In genomic region chr5:179606910-179607448, GRCh38 we compare ENCODE assay signal across 1 cellular context.
TF ChIP-seq lines count a peak whose summit lies in the region.

No MANE protein-coding gene starts in this region.

TF ChIP-seq in GM12878, 131 proteins besides CTCF, POLR2A, EP300 and RAD21:
- TF ChIP-seq POLR2AphosphoS5 (IDR thresholded peaks at IDR 0.05; ENCODE audit: low read length): peak; percentile 8; the same call in 1 of the 2 replicates
- no peak for TF ChIP-seq CREB1 (IDR thresholded peaks at IDR 0.05; ENCODE audit: low read depth)
- TF ChIP-seq, protein P1, sequence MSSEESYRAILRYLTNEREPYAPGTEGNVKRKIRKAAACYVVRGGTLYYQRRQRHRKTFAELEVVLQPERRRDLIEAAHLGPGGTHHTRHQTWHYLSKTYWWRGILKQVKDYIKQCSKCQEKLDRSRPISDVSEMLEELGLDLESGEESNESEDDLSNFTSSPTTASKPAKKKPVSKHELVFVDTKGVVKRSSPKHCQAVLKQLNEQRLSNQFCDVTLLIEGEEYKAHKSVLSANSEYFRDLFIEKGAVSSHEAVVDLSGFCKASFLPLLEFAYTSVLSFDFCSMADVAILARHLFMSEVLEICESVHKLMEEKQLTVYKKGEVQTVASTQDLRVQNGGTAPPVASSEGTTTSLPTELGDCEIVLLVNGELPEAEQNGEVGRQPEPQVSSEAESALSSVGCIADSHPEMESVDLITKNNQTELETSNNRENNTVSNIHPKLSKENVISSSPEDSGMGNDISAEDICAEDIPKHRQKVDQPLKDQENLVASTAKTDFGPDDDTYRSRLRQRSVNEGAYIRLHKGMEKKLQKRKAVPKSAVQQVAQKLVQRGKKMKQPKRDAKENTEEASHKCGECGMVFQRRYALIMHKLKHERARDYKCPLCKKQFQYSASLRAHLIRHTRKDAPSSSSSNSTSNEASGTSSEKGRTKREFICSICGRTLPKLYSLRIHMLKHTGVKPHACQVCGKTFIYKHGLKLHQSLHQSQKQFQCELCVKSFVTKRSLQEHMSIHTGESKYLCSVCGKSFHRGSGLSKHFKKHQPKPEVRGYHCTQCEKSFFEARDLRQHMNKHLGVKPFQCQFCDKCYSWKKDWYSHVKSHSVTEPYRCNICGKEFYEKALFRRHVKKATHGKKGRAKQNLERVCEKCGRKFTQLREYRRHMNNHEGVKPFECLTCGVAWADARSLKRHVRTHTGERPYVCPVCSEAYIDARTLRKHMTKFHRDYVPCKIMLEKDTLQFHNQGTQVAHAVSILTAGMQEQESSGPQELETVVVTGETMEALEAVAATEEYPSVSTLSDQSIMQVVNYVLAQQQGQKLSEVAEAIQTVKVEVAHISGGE (CRISPR knock-in tag; IDR thresholded peaks at IDR 0.05): no peak
- no peak for TF ChIP-seq MYB (IDR thresholded peaks at IDR 0.05; ENCODE audit: borderline replicate concordance, low read depth, low read length)
- TF ChIP-seq JUNB (IDR thresholded peaks at IDR 0.05): no peak
- TF ChIP-seq ZNF622 (IDR thresholded peaks at IDR 0.05): no peak
- no peak for TF ChIP-seq USF1 (IDR thresholded peaks at IDR 0.05; ENCODE audit: borderline replicate concordance, extremely low read length, insufficient read depth, low read depth, low read length)
